Comparison of ENCODE assay signal across 15 cellular contexts in genomic region chr6:129685640-129686031, GRCh38. TPM values are rescaled to one million over a fixed set of nuclear protein-coding genes. Genes with fewer than 3 reads are reported as not detected.
DNase-seq lines count a peak whose midpoint lies in the region; ATAC-seq, FAIRE-seq and TF ChIP-seq lines count a peak whose summit lies in the region.
"Had no signal": no experiment of that assay in that cellular context is flagged by ENCODE, and none has a peak within 500 bp of the region (broad histone marks: within the 10 kb centered on the region; RNA-seq: fewer than 3 reads in every experiment).

No MANE protein-coding gene starts in this region.

- FAIRE-seq in D721Med (lab: Jason Lieb, UNC), result no peak
- FAIRE-seq: A204.1 had no signal

- TF ChIP-seq CTCF in NB4 (IDR thresholded peaks at IDR 0.05; ENCODE audit: low read depth, low read length) (no peak), spleen (IDR thresholded peaks at IDR 0.05 in 8 of 11, conservative IDR thresholded peaks at IDR 0.05 in 3 of 11) (no peak), hepatocyte (IDR thresholded peaks at IDR 0.05; ENCODE audit: poor library complexity) (no peak), D721Med (IDR thresholded peaks at IDR 0.05; ENCODE audit: insufficient read depth, missing control alignments) (no peak)

- H3K36me3 Mint-ChIP-seq in T-helper 2 cell treated with Interferon-gamma antibody and Interleukin-4, amounts not matched to agents 5 μg/mL and 100 μg/mL, for 36 hours (ENCODE audit: low read depth), result peaks cover 2% of the 10 kb centered on the region

- H3K9me2 ChIP-seq in hepatocyte (replicated peaks; ENCODE audit: insufficient read depth), result no peaks in the 10 kb centered on the region

- intact Hi-C loops in spleen (cut with DNase I; ENCODE audit: low total_unique reads), result no loop called here

- H3K9me3 ChIP-seq in spleen, result no peaks in the 10 kb centered on the region
- H3K9me3 ChIP-seq in hepatocyte (ENCODE audit: low read depth), result no peaks in the 10 kb centered on the region
- H3K9me3 ChIP-seq: thoracic aorta had no signal

- TF ChIP-seq POLR2A in NB4 (IDR thresholded peaks at IDR 0.05; ENCODE audit: extremely low read depth, insufficient read length) (no peak), spleen (IDR thresholded peaks at IDR 0.05) (no peak)

- WGBS in spleen, 5 donors, result 40 to 54% (median 50%) methylated on average over 5 of the region's 5 CpGs
- WGBS in hepatocyte (ENCODE audit: low lambda C conversion rate, missing lambda C conversion rate), result 98% methylated on average over 5 of the region's 5 CpGs

- H3K4me3 ChIP-seq in NB4 (ENCODE audit: low read depth, low read length) (no peak overlapping the region), spleen (peak overlapping the region in 1 of 8 donors; percentile 36), hepatocyte (no peak overlapping the region)
- H3K4me3 ChIP-seq: thoracic aorta had no signal

- peak overlapping the region; percentile 11 for H3K27ac Mint-ChIP-seq in T-helper 2 cell treated with Interferon-gamma antibody and Interleukin-4, amounts not matched to agents 5 μg/mL and 100 μg/mL, for 36 hours

- no peaks in the 10 kb centered on the region for H3K27me3 Mint-ChIP-seq in T-helper 2 cell treated with Interferon-gamma antibody and Interleukin-4, amounts not matched to agents 5 μg/mL and 100 μg/mL, for 36 hours (ENCODE audit: low read depth)

- no peak for ATAC-seq in GM21423 (IDR thresholded peaks at IDR 0.05; ENCODE audit: unreplicated experiment)

- H2AFZ ChIP-seq in hepatocyte, result no peak overlapping the region

- H3K9me3 Mint-ChIP-seq in T-helper 2 cell treated with Interferon-gamma antibody and Interleukin-4, amounts not matched to agents 5 μg/mL and 100 μg/mL, for 36 hours, result no peaks in the 10 kb centered on the region

- no peak for DNase-seq in T-helper 2 cell treated with Interferon-gamma antibody and Interleukin-4, amounts not matched to agents 5 μg/mL and 100 μg/mL, for 36 hours (ENCODE audit: low spot score)
- DNase-seq in T-helper 2 cell (no peak), NB4 (ENCODE audit: low read depth) (peak; percentile 56), epithelial cell of prostate (ENCODE audit: low read depth, low spot score) (no peak), spleen (no peak), hepatocyte (ENCODE audit: low spot score) (no peak), D721Med (ENCODE audit: insufficient read length, low spot score) (no peak)
- DNase-seq: activated CD4-positive, alpha-beta T cell treated with anti-CD3 and anti-CD28 coated beads for 48 hours; DMS79 treated with DMSO at 0.1 percent for 48 hours; SHP77; stimulated activated CD4-positive, alpha-beta T cell treated with anti-CD3 and anti-CD28 coated beads, Interleukin-4, amount 100 ng/mL, for 1 hour had no signal

- no peaks in the 10 kb centered on the region for H4K20me1 ChIP-seq in hepatocyte (ENCODE audit: insufficient read depth, poor library complexity, severe bottlenecking)

- peaks cover 71% of the 10 kb centered on the region for H3K79me2 ChIP-seq in hepatocyte

- H3K4me2 ChIP-seq in hepatocyte, result no peak overlapping the region

- H3K4me1 ChIP-seq in spleen (peaks cover 33 to 85% (median 59%) of the 10 kb centered on the region in 6 donors), hepatocyte (ENCODE audit: insufficient read depth) (peaks cover 16% of the 10 kb centered on the region)

- H3K4me3 Mint-ChIP-seq in T-helper 2 cell treated with Interferon-gamma antibody and Interleukin-4, amounts not matched to agents 5 μg/mL and 100 μg/mL, for 36 hours, result peak overlapping the region; percentile 39
- H3K4me3 Mint-ChIP-seq: neural crest cell had no signal

- H3K27me3 ChIP-seq in spleen (replicated peaks in 1 of 7), result no peaks in the 10 kb centered on the region
- H3K27me3 ChIP-seq in hepatocyte, result no peaks in the 10 kb centered on the region

- H3K4me1 Mint-ChIP-seq in T-helper 2 cell treated with Interferon-gamma antibody and Interleukin-4, amounts not matched to agents 5 μg/mL and 100 μg/mL, for 36 hours (ENCODE audit: low read depth), result peaks cover 64% of the 10 kb centered on the region

- H3K27ac ChIP-seq in epithelial cell of prostate (peak overlapping the region; percentile 93), spleen (peak overlapping the region; percentile 73 to 89 (median 86)), hepatocyte (no peak overlapping the region)

- no peaks in the 10 kb centered on the region for H3K36me3 ChIP-seq in spleen
- H3K36me3 ChIP-seq in hepatocyte (replicated peaks; ENCODE audit: insufficient read depth, low read depth), result no peaks in the 10 kb centered on the region
- H3K36me3 ChIP-seq: thoracic aorta had no signal

RNA-seq across cellular contexts. Expression of gene ARHGAP18, which starts 24.3 kb away (rescaled TPM):
- 10 to 100 TPM; 13.0 to 18.7 (median 16.1) TPM for total RNA-seq in spleen
- 1 to 10 TPM; 4.6 to 5.6 (median 5.0) TPM for polyA plus RNA-seq in spleen
- total RNA-seq in hepatocyte, result 34.8 and 35.6 TPM in 2 replicates
- polyA plus RNA-seq in hepatocyte, result 11.2 and 14.7 TPM in 2 replicates
